12 cellular contexts compared by ENCODE assay signal in the genomic region with DNA sequence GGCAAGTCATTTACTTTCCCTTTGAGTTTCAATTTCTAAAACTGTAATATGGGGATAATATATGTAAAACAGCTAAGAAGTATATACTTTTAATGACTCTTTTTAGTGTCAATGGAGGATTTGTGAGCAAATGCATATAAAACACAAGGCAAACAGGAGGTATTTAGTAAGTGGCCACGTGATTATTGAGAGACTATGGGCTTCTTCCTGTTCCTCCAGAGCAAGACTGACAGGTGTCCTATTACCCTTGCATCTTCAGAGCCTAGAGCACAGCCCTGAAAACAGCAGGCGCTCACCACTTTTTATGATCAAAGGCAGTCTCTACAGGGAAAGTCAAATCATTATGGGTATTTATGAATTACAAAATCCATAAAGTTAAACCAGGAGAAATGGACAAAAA. TPM values are rescaled to one million over a fixed set of nuclear protein-coding genes. Genes with fewer than 3 reads are reported as not detected.
DNase-seq lines count a peak whose midpoint lies in the region; ATAC-seq and TF ChIP-seq lines count a peak whose summit lies in the region.
"Had no signal": no experiment of that assay in that cellular context is flagged by ENCODE, and none has a peak within 500 bp of the region (broad histone marks: within the 10 kb centered on the region; RNA-seq: fewer than 3 reads in every experiment).

No MANE protein-coding gene starts in this region.

- H3K4me2 ChIP-seq in BLaER1 = peak overlapping the region; percentile 90

- intact Hi-C loops in upper lobe of right lung (cut with DNase I) = no loop called here

- no peak for TF ChIP-seq CTCF in upper lobe of right lung (IDR thresholded peaks at IDR 0.05)

- no peak overlapping the region for H3K27ac ChIP-seq in BLaER1
- H3K27ac ChIP-seq in iPS-18a (ENCODE audit: low read length) = no peak overlapping the region
- no peak overlapping the region for H3K27ac ChIP-seq in upper lobe of right lung

- DNase-seq in ELF-1 (ENCODE audit: low read depth, low spot score) = peak; percentile 44
- DNase-seq in RPMI8226 = peak; percentile 28
- DNase-seq in upper lobe of right lung = no peak
- no peak for DNase-seq in kidney tubule cell (ENCODE audit: low spot score)
- DNase-seq: activated CD4-positive, alpha-beta T cell treated with anti-CD3 and anti-CD28 coated beads for 1 hour; DMS153; esophagus squamous epithelium; stimulated activated CD4-positive, alpha-beta T cell treated with anti-CD3 and anti-CD28 coated beads, Interleukin-4, amount 100 ng/mL, for 1 hour had no signal

- H3K4me3 ChIP-seq in BLaER1 = no peak overlapping the region
- H3K4me3 ChIP-seq in iPS-18a (ENCODE audit: low read length) = peak overlapping the region; percentile 76
- no peak overlapping the region for H3K4me3 ChIP-seq in upper lobe of right lung

- H3K27me3 ChIP-seq in BLaER1 = peaks cover 50% of the 10 kb centered on the region
- no peaks in the 10 kb centered on the region for H3K27me3 ChIP-seq in iPS-18a (ENCODE audit: control insufficient read depth, insufficient read depth, low read length)
- H3K27me3 ChIP-seq in upper lobe of right lung = peaks cover 3% of the 10 kb centered on the region

- H4K20me1 ChIP-seq in BLaER1 = peaks cover 30% of the 10 kb centered on the region

- H3K36me3 ChIP-seq in BLaER1 (no peaks in the 10 kb centered on the region), iPS-18a (ENCODE audit: control insufficient read depth, low read depth, low read length) (peaks cover 3% of the 10 kb centered on the region), upper lobe of right lung (no peaks in the 10 kb centered on the region)
- H3K36me3 ChIP-seq: esophagus squamous epithelium had no signal

- H3K9ac ChIP-seq in BLaER1 (no peak overlapping the region), iPS-18a (ENCODE audit: low read length) (no peak overlapping the region)

- ATAC-seq in GM21737 (IDR thresholded peaks at IDR 0.05; ENCODE audit: unreplicated experiment) (no peak), upper lobe of right lung (no peak), GM19324 (IDR thresholded peaks at IDR 0.05; ENCODE audit: low FRiP score, unreplicated experiment) (no peak)

- no peaks in the 10 kb centered on the region for H3K9me3 ChIP-seq in BLaER1
- no peaks in the 10 kb centered on the region for H3K9me3 ChIP-seq in iPS-18a (ENCODE audit: control insufficient read depth, low read depth, low read length)
- no peaks in the 10 kb centered on the region for H3K9me3 ChIP-seq in upper lobe of right lung
- H3K9me3 ChIP-seq: esophagus squamous epithelium had no signal

- H3K4me1 ChIP-seq in BLaER1 (peaks cover 18% of the 10 kb centered on the region), iPS-18a (ENCODE audit: control insufficient read depth, low read depth, low read length) (peaks cover 30% of the 10 kb centered on the region), upper lobe of right lung (peaks cover 4% of the 10 kb centered on the region)

RNA-seq across cellular contexts. Expression of gene ROR1, which starts 0.9 kb away (rescaled TPM):
- 21.4 TPM for total RNA-seq in upper lobe of right lung

Comparison
In these comparisons a context has a peak if more than half of its experiments do, and no peak if none do; other contexts are left out.
1. DNase-seq: peak in ELF-1 (single experiment) and RPMI8226 (single experiment); none in upper lobe of right lung (single experiment) and kidney tubule cell (single experiment).